ENCODE assay signal across 23 cellular contexts in genomic region chr4:4941741-4942140, GRCh38.
"Had no signal": no experiment of that assay in that cellular context is flagged by ENCODE, and none has a peak within 500 bp of the region (broad histone marks: within the 10 kb centered on the region; RNA-seq: fewer than 3 reads in every experiment).

No MANE protein-coding gene starts in this region.

- H3K27me3 ChIP-seq: pancreas, right atrium auricular region, tibial artery had no signal

- H3K4me1 Mint-ChIP-seq: brain, mesothelial cell of epicardium, T-helper 17 cell had no signal

- DNase-seq: activated CD4-positive, alpha-beta T cell treated with anti-CD3 and anti-CD28 coated beads for 48 hours; activated CD8-positive, alpha-beta T cell treated with anti-CD3 and anti-CD28 coated beads for 36 hours; aorta; caudate nucleus; effector CD8-positive, alpha-beta T cell; foreskin melanocyte; hippocampal formation; left ventricle myocardium superior; mammary epithelial cell; pancreas; psoas muscle; stimulated activated CD4-positive, alpha-beta T cell treated with anti-CD3 and anti-CD28 coated beads, Interleukin-12 subunit alpha, Interleukin-12 subunit beta, amount 100 ng/mL, for 4 hours; stimulated activated CD4-positive, alpha-beta T cell treated with anti-CD3 and anti-CD28 coated beads, Interleukin-4, amount 100 ng/mL, for 4 hours; substantia nigra; T-helper 17 cell; tibial artery had no signal

- H3K36me3 Mint-ChIP-seq: brain; mesothelial cell of epicardium; natural killer cell treated with Interleukin-12 subunit alpha and Interleukin-12 subunit beta and Interleukin-15 and Interleukin-18, amount 100 ng/mL, for 72 hours had no signal

- H3K27ac ChIP-seq: pancreas, psoas muscle, right atrium auricular region, tibial artery had no signal

- H3K4me1 ChIP-seq: pancreas, psoas muscle, right atrium auricular region, tibial artery had no signal

- H3K9me3 ChIP-seq: pancreas, psoas muscle, right atrium auricular region, tibial artery had no signal

- H3K36me3 ChIP-seq: pancreas, right atrium auricular region, tibial artery had no signal

- H3K4me3 ChIP-seq: pancreas, psoas muscle, right atrium auricular region, tibial artery had no signal

- H3K27ac Mint-ChIP-seq: activated CD8-positive, alpha-beta T cell treated with anti-CD3 and anti-CD28 coated beads for 36 hours; activated naive CD4-positive, alpha-beta T cell treated with anti-CD3 and anti-CD28 coated beads, Interleukin-2, amount 50 U/mL, for 72 hours; brain; dendritic cell treated with granulocyte-macrophage colony-stimulating factor and Interleukin-4, amounts not matched to agents 40 ng/mL and 50 ng/mL, for 4 days; mesothelial cell of epicardium; natural killer cell treated with Interleukin-12 subunit alpha and Interleukin-12 subunit beta and Interleukin-15 and Interleukin-18, amount 100 ng/mL, for 72 hours; stimulated activated naive CD8-positive, alpha-beta T cell treated with anti-CD3 and anti-CD28 coated beads, Interleukin-15, Interleukin-2, amounts not matched to agents 100 ng/mL and 50 ng/mL, for 24 hours; T-helper 17 cell had no signal

- H3K9me3 Mint-ChIP-seq: activated CD8-positive, alpha-beta T cell treated with anti-CD3 and anti-CD28 coated beads for 36 hours; dendritic cell treated with granulocyte-macrophage colony-stimulating factor and Interleukin-4, amounts not matched to agents 40 ng/mL and 50 ng/mL, for 4 days; natural killer cell treated with Interleukin-12 subunit alpha and Interleukin-12 subunit beta and Interleukin-15 and Interleukin-18, amount 100 ng/mL, for 72 hours had no signal

- H3K4me3 Mint-ChIP-seq: activated CD8-positive, alpha-beta T cell treated with anti-CD3 and anti-CD28 coated beads for 36 hours; brain; dendritic cell treated with granulocyte-macrophage colony-stimulating factor and Interleukin-4, amounts not matched to agents 40 ng/mL and 50 ng/mL, for 4 days; mesothelial cell of epicardium; natural killer cell treated with Interleukin-12 subunit alpha and Interleukin-12 subunit beta and Interleukin-15 and Interleukin-18, amount 100 ng/mL, for 72 hours; stimulated activated naive CD8-positive, alpha-beta T cell treated with anti-CD3 and anti-CD28 coated beads, Interleukin-15, Interleukin-2, amounts not matched to agents 100 ng/mL and 50 ng/mL, for 24 hours; T-helper 17 cell had no signal

- H3K27me3 Mint-ChIP-seq: stimulated activated naive CD8-positive, alpha-beta T cell treated with anti-CD3 and anti-CD28 coated beads, Interleukin-15, Interleukin-2, amounts not matched to agents 100 ng/mL and 50 ng/mL, for 24 hours had no signal

- ATAC-seq: activated CD8-positive, alpha-beta T cell treated with anti-CD3 and anti-CD28 coated beads for 36 hours; activated naive CD4-positive, alpha-beta T cell treated with anti-CD3 and anti-CD28 coated beads, Interleukin-2, amount 50 U/mL, for 72 hours; left ventricle myocardium superior; natural killer cell treated with Interleukin-12 subunit alpha and Interleukin-12 subunit beta and Interleukin-15 and Interleukin-18, amount 100 ng/mL, for 72 hours; pancreas; psoas muscle; T-helper 17 cell had no signal
